In genomic region chr14:22986508-22987054, GRCh38 we compare ENCODE assay signal across 1 cellular context.
TF ChIP-seq lines count a peak whose summit lies in the region.

No MANE protein-coding gene starts in this region.

TF ChIP-seq in GM12878, 131 proteins besides CTCF, POLR2A, EP300 and RAD21:
- TF ChIP-seq YY1 (IDR thresholded peaks at IDR 0.05; ENCODE audit: low read depth, low read length): peak; percentile 67; the same call in 1 of the 2 replicates
- TF ChIP-seq SMC3 (IDR thresholded peaks at IDR 0.05; ENCODE audit: borderline replicate concordance, low read length): peak; percentile 94
- TF ChIP-seq SMARCA5 (IDR thresholded peaks at IDR 0.05): peak; percentile 69; the same call in 1 of the 2 replicates
- no peak for TF ChIP-seq ZBTB4 (CRISPR knock-in tag; IDR thresholded peaks at IDR 0.05)
- 0 out of 4 replicates have a peak, but pooled peaks have one; percentile 6 to 29 for TF ChIP-seq BHLHE40 (IDR thresholded peaks at IDR 0.05; ENCODE audit: borderline replicate concordance in 1 of 2, low read depth in 2 of 2, low read length in 1 of 2)
- TF ChIP-seq WRNIP1 (IDR thresholded peaks at IDR 0.05; ENCODE audit: borderline replicate concordance, low read depth, low read length): peak; percentile 61; the same call in 1 of the 2 replicates
- no peak for TF ChIP-seq ZNF687 (IDR thresholded peaks at IDR 0.05)
- no peak for TF ChIP-seq MTA2 (IDR thresholded peaks at IDR 0.05; ENCODE audit: low read depth)
- TF ChIP-seq ELK1 (IDR thresholded peaks at IDR 0.05; ENCODE audit: low read depth, low read length): no peak
- TF ChIP-seq JUND (IDR thresholded peaks at IDR 0.05; ENCODE audit: low read depth, low read length): no peak
- TF ChIP-seq RBBP5 (conservative IDR thresholded peaks at IDR 0.05): no peak
- TF ChIP-seq ZBTB11 (CRISPR knock-in tag; IDR thresholded peaks at IDR 0.05): no peak
